ENCODE assay signal across 8 cellular contexts in the genomic region with DNA sequence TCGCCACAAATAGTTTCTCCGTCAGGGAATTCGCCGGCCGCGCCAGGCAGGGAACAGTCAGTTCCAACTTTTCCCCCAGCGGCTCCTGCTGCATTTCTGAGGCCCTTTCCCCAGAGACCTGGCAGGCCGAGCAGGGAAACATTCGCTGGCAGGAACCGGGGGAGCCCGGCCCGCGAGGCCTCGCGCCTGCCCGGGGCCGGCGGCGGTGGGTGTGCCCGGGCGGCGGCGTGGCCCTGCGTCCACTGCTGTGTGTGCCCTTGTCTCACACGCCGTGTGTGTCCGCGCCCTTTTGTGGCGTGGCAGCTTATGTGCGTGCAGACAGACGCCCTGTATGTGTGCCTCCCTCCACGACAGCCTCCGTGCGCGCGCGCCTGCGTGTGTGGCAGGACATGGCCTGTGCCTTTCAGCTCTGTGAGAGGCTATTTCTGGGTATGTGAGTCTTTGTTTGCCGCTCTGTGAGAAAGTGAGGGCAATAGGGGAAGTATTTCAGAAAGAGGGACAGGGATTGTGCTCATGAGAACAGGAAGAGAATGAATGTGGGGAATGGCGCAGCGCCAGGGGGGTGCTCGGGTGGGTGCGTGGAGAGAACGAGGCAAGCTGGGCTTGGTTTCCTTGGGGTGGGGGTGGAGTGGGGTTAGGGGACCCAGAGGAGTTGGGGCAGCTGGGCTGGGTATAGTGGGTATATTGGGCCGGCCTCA. TPM values are rescaled to one million over a fixed set of nuclear protein-coding genes. Genes with fewer than 3 reads are reported as not detected.
DNase-seq lines count a peak whose midpoint lies in the region; ATAC-seq and TF ChIP-seq lines count a peak whose summit lies in the region.

No MANE protein-coding gene starts in this region.

- TF ChIP-seq CTCF in chondrocyte (IDR thresholded peaks at IDR 0.05): no peak

- H3K27me3 Mint-ChIP-seq in activated T-cell treated with anti-CD3 and anti-CD28 coated beads, Interleukin-2, amount 50 U/mL, for 4 hours (ENCODE audit: low read depth): peaks cover 56% of the 10 kb centered on the region
- no peaks in the 10 kb centered on the region for H3K27me3 Mint-ChIP-seq in chondrocyte (ENCODE audit: low read depth)

- H3K27ac Mint-ChIP-seq in chondrocyte (ENCODE audit: unreplicated experiment): peak overlapping the region; percentile 100

- peak; percentile 19 to 23 for ATAC-seq in activated T-cell treated with anti-CD3 and anti-CD28 coated beads, Interleukin-2, amount 50 U/mL, for 4 hours
- ATAC-seq in GM18858 (IDR thresholded peaks at IDR 0.05; ENCODE audit: unreplicated experiment) (no peak), HG02759 (IDR thresholded peaks at IDR 0.05; ENCODE audit: unreplicated experiment) (no peak)

- DNase-seq in activated T-cell treated with anti-CD3 and anti-CD28 coated beads, Interleukin-2, amount 50 U/mL, for 4 hours: no peak
- DNase-seq in activated T-cell treated with anti-CD3 and anti-CD28 coated beads, Interleukin-2, amount 50 U/mL, for 1 hour: no peak
- peak; percentile 56 for DNase-seq in SK-MEL-5 (ENCODE audit: low read depth, low spot score)
- no peak for DNase-seq in chondrocyte (ENCODE audit: low spot score)
- peak; percentile 71 for DNase-seq in kidney glomerular epithelial cell (lab: John Stamatoyannopoulos, UW)
- DNase-seq in stimulated activated CD4-positive, alpha-beta T cell treated with anti-CD3 and anti-CD28 coated beads, Interleukin-4, amount 100 ng/mL, for 1 hour: peak; percentile 49

- H3K36me3 Mint-ChIP-seq in activated T-cell treated with anti-CD3 and anti-CD28 coated beads, Interleukin-2, amount 50 U/mL, for 4 hours (ENCODE audit: insufficient read depth): no peaks in the 10 kb centered on the region
- H3K36me3 Mint-ChIP-seq in chondrocyte (ENCODE audit: low read depth): peaks cover 2% of the 10 kb centered on the region

- peak overlapping the region; percentile 65 for H3K4me3 Mint-ChIP-seq in activated T-cell treated with anti-CD3 and anti-CD28 coated beads, Interleukin-2, amount 50 U/mL, for 4 hours
- H3K4me3 Mint-ChIP-seq in chondrocyte (ENCODE audit: unreplicated experiment): peak overlapping the region; percentile 99

- in situ Hi-C loops in SK-MEL-5 (cut with HindIII; ENCODE audit: low pct_unique_long_range_greater_than_20kb, low sequenced_read_pairs): no loop called here

- peaks cover 30% of the 10 kb centered on the region for H3K4me1 Mint-ChIP-seq in activated T-cell treated with anti-CD3 and anti-CD28 coated beads, Interleukin-2, amount 50 U/mL, for 4 hours (ENCODE audit: low read depth)
- H3K4me1 Mint-ChIP-seq in chondrocyte (ENCODE audit: low read depth): peaks cover 68% of the 10 kb centered on the region

- no peaks in the 10 kb centered on the region for H3K9me3 Mint-ChIP-seq in activated T-cell treated with anti-CD3 and anti-CD28 coated beads, Interleukin-2, amount 50 U/mL, for 4 hours
- no peaks in the 10 kb centered on the region for H3K9me3 Mint-ChIP-seq in chondrocyte (ENCODE audit: low read depth)

RNA-seq across cellular contexts. Expression of a gene that starts 0.7 kb away (rescaled TPM):
- total RNA-seq in activated T-cell treated with anti-CD3 and anti-CD28 coated beads, Interleukin-2, amount 50 U/mL, for 4 hours: 1 to 10 TPM; 1.7 to 2.5 (median 2.0) TPM
- 22.9 and 24.3 TPM in 2 replicates for total RNA-seq in SK-MEL-5 (2014; rRNA removed; shearing (Covaris generic))
- 21.3 and 25.5 TPM in 2 replicates for polyA plus RNA-seq in SK-MEL-5 (2015; cell fraction: cytosol; rRNA removed)
- 93.4 and 117 TPM in 2 replicates for polyA plus RNA-seq in SK-MEL-5 (2015; cell fraction: nucleus; rRNA removed)
- total RNA-seq in chondrocyte: 105 to 125 TPM (median 120 TPM) in 3 replicates

RNA-seq across cellular contexts. Expression of a gene that starts 16.9 kb away (rescaled TPM):
- 10 to 100 TPM; 51.6 to 66.3 (median 51.8) TPM for total RNA-seq in activated T-cell treated with anti-CD3 and anti-CD28 coated beads, Interleukin-2, amount 50 U/mL, for 4 hours
- total RNA-seq in SK-MEL-5 (2014; rRNA removed; shearing (Covaris generic)): 44.0 and 45.7 TPM in 2 replicates
- 51.6 and 60.4 TPM in 2 replicates for polyA plus RNA-seq in SK-MEL-5 (2015; cell fraction: cytosol; rRNA removed)
- 53.5 and 58.8 TPM in 2 replicates for polyA plus RNA-seq in SK-MEL-5 (2015; cell fraction: nucleus; rRNA removed)
- 98.3 to 135 TPM (median 101 TPM) in 3 replicates for total RNA-seq in chondrocyte

RNA-seq across cellular contexts. Expression of a gene that starts 22.2 kb away (rescaled TPM):
- total RNA-seq in activated T-cell treated with anti-CD3 and anti-CD28 coated beads, Interleukin-2, amount 50 U/mL, for 4 hours: 100 to 1,000 TPM; 144 to 151 (median 146) TPM
- 93.5 and 94.6 TPM in 2 replicates for total RNA-seq in SK-MEL-5 (2014; rRNA removed; shearing (Covaris generic))
- polyA plus RNA-seq in SK-MEL-5 (2015; cell fraction: cytosol; rRNA removed): 92.2 and 107 TPM in 2 replicates
- polyA plus RNA-seq in SK-MEL-5 (2015; cell fraction: nucleus; rRNA removed): 77.1 and 83.4 TPM in 2 replicates
- 35.8 to 42.2 TPM (median 37.7 TPM) in 3 replicates for total RNA-seq in chondrocyte

RNA-seq across cellular contexts. Expression of a gene that starts 38.9 kb away (rescaled TPM):
- total RNA-seq in activated T-cell treated with anti-CD3 and anti-CD28 coated beads, Interleukin-2, amount 50 U/mL, for 4 hours: not detected
- total RNA-seq in SK-MEL-5 (2014; rRNA removed; shearing (Covaris generic)): not detected in 2 replicates
- polyA plus RNA-seq in SK-MEL-5 (2015; cell fraction: cytosol; rRNA removed): not detected in 2 replicates
- polyA plus RNA-seq in SK-MEL-5 (2015; cell fraction: nucleus; rRNA removed): not detected in 2 replicates
- total RNA-seq in chondrocyte: not detected in 3 replicates

Comparison
In these comparisons a context has a peak if more than half of its experiments do, and no peak if none do; other contexts are left out.
1. ATAC-seq: peak in activated T-cell treated with anti-CD3 and anti-CD28 coated beads, Interleukin-2, amount 50 U/mL, for 4 hours (2 of 2); none in GM18858 (single experiment) and HG02759 (single experiment).
2. DNase-seq: peak in SK-MEL-5 (single experiment), kidney glomerular epithelial cell (single experiment) and stimulated activated CD4-positive, alpha-beta T cell treated with anti-CD3 and anti-CD28 coated beads, Interleukin-4, amount 100 ng/mL, for 1 hour (single experiment); none in activated T-cell treated with anti-CD3 and anti-CD28 coated beads, Interleukin-2, amount 50 U/mL, for 4 hours (single experiment), activated T-cell treated with anti-CD3 and anti-CD28 coated beads, Interleukin-2, amount 50 U/mL, for 1 hour (single experiment) and chondrocyte (single experiment).